8 cellular contexts compared by ENCODE assay signal in genomic region chr17:47692895-47693666, GRCh38. TPM values are rescaled to one million over a fixed set of nuclear protein-coding genes. Genes with fewer than 3 reads are reported as not detected.
DNase-seq lines count a peak whose midpoint lies in the region; TF ChIP-seq lines count a peak whose summit lies in the region.

No MANE protein-coding gene starts in this region.

- H3K27me3 ChIP-seq in Peyer's patch, result no peaks in the 10 kb centered on the region
- H3K27me3 ChIP-seq in esophagus muscularis mucosa, result no peaks in the 10 kb centered on the region
- no peaks in the 10 kb centered on the region for H3K27me3 ChIP-seq in prostate gland (replicated peaks; ENCODE audit: insufficient read depth)

- no peak for TF ChIP-seq EP300 in esophagus muscularis mucosa (IDR thresholded peaks at IDR 0.05)

- H3K36me3 Mint-ChIP-seq in T-helper 1 cell treated with Interleukin-12 subunit alpha and Interleukin-12 subunit beta and Interleukin-4 antibody, amounts not matched to agents 30 μg/mL and 1 μg/mL, for 36 hours (ENCODE audit: low read depth), result peaks cover 2% of the 10 kb centered on the region

- H3K4me3 ChIP-seq in Peyer's patch, result peak overlapping the region; percentile 86 to 95 (median 91)
- H3K4me3 ChIP-seq in esophagus muscularis mucosa, result peak overlapping the region; percentile 90 to 100 (median 99)
- peak overlapping the region; percentile 91 to 94 for H3K4me3 ChIP-seq in prostate gland

- no peaks in the 10 kb centered on the region for H3K9me3 Mint-ChIP-seq in T-helper 1 cell treated with Interleukin-12 subunit alpha and Interleukin-12 subunit beta and Interleukin-4 antibody, amounts not matched to agents 30 μg/mL and 1 μg/mL, for 36 hours

- H3K27ac Mint-ChIP-seq in T-helper 1 cell treated with Interleukin-12 subunit alpha and Interleukin-12 subunit beta and Interleukin-4 antibody, amounts not matched to agents 30 μg/mL and 1 μg/mL, for 36 hours, result peak overlapping the region; percentile 84

- TF ChIP-seq CTCF in Peyer's patch (IDR thresholded peaks at IDR 0.05) (no peak), esophagus muscularis mucosa (IDR thresholded peaks at IDR 0.05) (no peak), prostate gland (IDR thresholded peaks at IDR 0.05) (no peak)

- 22% methylated on average over 10 of the region's 10 CpGs for WGBS in esophagus muscularis mucosa
- WGBS in prostate gland, result 25% methylated on average over 10 of the region's 10 CpGs

- peak overlapping the region; percentile 39 to 86 (median 84) for H3K27ac ChIP-seq in Peyer's patch
- H3K27ac ChIP-seq in esophagus muscularis mucosa (replicated peaks in 1 of 4), result peak overlapping the region; percentile 86 to 93 (median 91)
- H3K27ac ChIP-seq in prostate gland, result no peak overlapping the region

- H3K27me3 Mint-ChIP-seq in T-helper 1 cell treated with Interleukin-12 subunit alpha and Interleukin-12 subunit beta and Interleukin-4 antibody, amounts not matched to agents 30 μg/mL and 1 μg/mL, for 36 hours (ENCODE audit: low read depth), result no peaks in the 10 kb centered on the region

- H3K9me3 ChIP-seq in Peyer's patch (no peaks in the 10 kb centered on the region), esophagus muscularis mucosa (no peaks in the 10 kb centered on the region), prostate gland (no peaks in the 10 kb centered on the region)

- TF ChIP-seq POLR2A in Peyer's patch (IDR thresholded peaks at IDR 0.05) (no peak), esophagus muscularis mucosa (IDR thresholded peaks at IDR 0.05; ENCODE audit: low read depth) (no peak), prostate gland (IDR thresholded peaks at IDR 0.05) (no peak)

- intact Hi-C loops in esophagus muscularis mucosa (cut with DNase I) (no loop called here), prostate gland (cut with DNase I) (loop anchor here (10.0 kb wide), 1 partner anchor 112 kb away; no protein-coding TSS in a partner anchor)

- peaks cover 20% of the 10 kb centered on the region for H3K4me1 Mint-ChIP-seq in T-helper 1 cell treated with Interleukin-12 subunit alpha and Interleukin-12 subunit beta and Interleukin-4 antibody, amounts not matched to agents 30 μg/mL and 1 μg/mL, for 36 hours (ENCODE audit: low read depth)

- peaks cover 0 to 26% (median 7%) of the 10 kb centered on the region in 4 donors for H3K4me1 ChIP-seq in Peyer's patch
- peaks cover 9 to 39% (median 33%) of the 10 kb centered on the region in 4 donors for H3K4me1 ChIP-seq in esophagus muscularis mucosa
- no peaks in the 10 kb centered on the region for H3K4me1 ChIP-seq in prostate gland (replicated peaks)

- no peak for DNase-seq in T-helper 1 cell
- no peak for DNase-seq in Peyer's patch
- DNase-seq in esophagus muscularis mucosa (ENCODE audit: extremely low spot score), result no peak
- DNase-seq in prostate gland (ENCODE audit: low spot score), result no peak
- DNase-seq in HK-2 (ENCODE audit: unreplicated experiment), result no peak
- DNase-seq in stimulated activated CD4-positive, alpha-beta T cell treated with anti-CD3 and anti-CD28 coated beads, Interleukin-4, amount 100 ng/mL, for 24 hours, result no peak
- DNase-seq in NCI-H1436 (lab: John Stamatoyannopoulos, UW), result no peak

- H3K36me3 ChIP-seq in Peyer's patch (no peaks in the 10 kb centered on the region), esophagus muscularis mucosa (peaks cover 0 to 11% (median 9%) of the 10 kb centered on the region in 4 donors), prostate gland (no peaks in the 10 kb centered on the region)

- peak overlapping the region; percentile 90 for H3K4me3 Mint-ChIP-seq in T-helper 1 cell treated with Interleukin-12 subunit alpha and Interleukin-12 subunit beta and Interleukin-4 antibody, amounts not matched to agents 30 μg/mL and 1 μg/mL, for 36 hours

RNA-seq across cellular contexts. Expression of gene TBKBP1, which starts 0.9 kb away (rescaled TPM):
- total RNA-seq in Peyer's patch (10 to 100 TPM in 1 of 4 donors, 1 to 10 TPM in 3; 3.0 to 23.1 (median 5.2) TPM), esophagus muscularis mucosa (10 to 100 TPM; 11.9 to 26.9 (median 21.2) TPM), prostate gland (10 to 100 TPM in 1 of 2 donors, 1 to 10 TPM in 1; 9.5 to 15.3 TPM)

RNA-seq across cellular contexts. Expression of gene TBX21, which starts 40.0 kb away (rescaled TPM):
- under 1 TPM in 3 of 4 donors, not detected in 1; 0.53 to 0.85 (median 0.67) TPM for total RNA-seq in Peyer's patch
- 1 to 10 TPM in 1 of 4 donors, under 1 TPM in 3; 0.42 to 2.2 (median 0.61) TPM for total RNA-seq in esophagus muscularis mucosa
- under 1 TPM; 0.27 to 0.45 TPM for total RNA-seq in prostate gland

RNA-seq across cellular contexts. Expression of gene KPNB1, which starts 43.4 kb away (rescaled TPM):
- total RNA-seq in Peyer's patch, result 100 to 1,000 TPM in 3 of 4 donors, 10 to 100 TPM in 1; 72.3 to 276 (median 135) TPM
- total RNA-seq in esophagus muscularis mucosa, result 100 to 1,000 TPM; 179 to 236 (median 205) TPM
- total RNA-seq in prostate gland, result 100 to 1,000 TPM; 148 to 239 TPM

Comparison
In these comparisons a context has a peak if more than half of its experiments do, and no peak if none do; other contexts are left out.
1. H3K27ac ChIP-seq: peak in Peyer's patch (4 of 4) and esophagus muscularis mucosa (4 of 4); none in prostate gland (0 of 2).
2. Peak in every context shown above with its lines, with median percentiles within 50 percentile points of each other: H3K4me3 ChIP-seq.